In the genomic region with DNA sequence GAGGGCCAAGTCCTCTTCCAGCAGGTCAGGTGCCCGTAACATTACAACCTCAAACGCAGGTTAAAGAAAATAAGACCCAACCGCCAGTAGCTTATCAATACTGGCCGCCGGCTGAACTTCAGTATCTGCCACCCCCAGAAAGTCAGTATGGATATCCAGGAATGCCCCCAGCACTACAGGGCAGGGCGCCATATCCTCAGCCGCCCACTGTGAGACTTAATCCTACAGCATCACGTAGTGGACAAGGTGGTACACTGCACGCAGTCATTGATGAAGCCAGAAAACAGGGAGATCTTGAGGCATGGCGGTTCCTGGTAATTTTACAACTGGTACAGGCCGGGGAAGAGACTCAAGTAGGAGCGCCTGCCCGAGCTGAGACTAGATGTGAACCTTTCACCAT, we compare ENCODE assay signal across 8 cellular contexts. TPM values are rescaled to one million over a fixed set of nuclear protein-coding genes. Genes with fewer than 3 reads are reported as not detected.
DNase-seq lines count a peak whose midpoint lies in the region; ATAC-seq and TF ChIP-seq lines count a peak whose summit lies in the region.
"Not testable (repeated sequence)": the region's sequence is repeated elsewhere in the genome, so short reads cannot be mapped to it uniquely, and the experiment has no call there.

No MANE protein-coding gene starts in this region.

- not testable (repeated sequence) for H3K4me3 ChIP-seq in GM12875 (ENCODE audit: low read depth, low read length); body of pancreas; heart right ventricle
- peak overlapping the region; percentile 51 for H3K4me3 ChIP-seq in GM23338

- H2AFZ ChIP-seq in GM23338: not testable (repeated sequence)

- H3K79me2 ChIP-seq in GM23338 (replicated peaks; ENCODE audit: insufficient read depth): not testable (repeated sequence)

- H3K4me1 ChIP-seq in GM23338 (ENCODE audit: insufficient read depth) (peaks cover 11% of the 10 kb centered on the region), heart right ventricle (peaks cover 0 to 26% (median 4%) of the 10 kb centered on the region in 9 donors)
- not testable (repeated sequence) for H3K4me1 ChIP-seq in body of pancreas

- intact Hi-C loops in body of pancreas (cut with DNase I); heart right ventricle (cut with DNase I): not testable (repeated sequence)

- H3K9me3 ChIP-seq in body of pancreas, heart right ventricle: not testable (repeated sequence)

- not testable (repeated sequence) for H3K27me3 Mint-ChIP-seq in GM23338 (ENCODE audit: insufficient read depth, low read depth, poor library complexity); T-cell; neural crest cell (ENCODE audit: low read depth)

- not testable (repeated sequence) for H3K27me3 ChIP-seq in GM23338 (ENCODE audit: insufficient read depth); body of pancreas; heart right ventricle

- H3F3A ChIP-seq in GM23338 (replicated peaks; ENCODE audit: low read depth): not testable (repeated sequence)

- 76 to 79% methylated on average over 13 of the region's 13 CpGs for whole genome bisulfite sequencing in body of pancreas, 2 donors
- 58 to 60% methylated on average over 13 of the region's 13 CpGs for WGBS in heart right ventricle, 2 donors

- not testable (repeated sequence) for H3K36me3 Mint-ChIP-seq in GM23338 (ENCODE audit: low read depth); T-cell; neural crest cell (ENCODE audit: low read depth)

- TF ChIP-seq CTCF in 22Rv1 (IDR thresholded peaks at IDR 0.05) (peak; percentile 86), GM12875 (IDR thresholded peaks at IDR 0.05; ENCODE audit: borderline replicate concordance, insufficient read depth, low read depth, low read length) (peak; percentile 61), GM23338 (conservative IDR thresholded peaks at IDR 0.05; ENCODE audit: low read depth in 2 of 2) (peak; percentile 81 to 91), body of pancreas (IDR thresholded peaks at IDR 0.05) (peak in 5 of 7 experiments; percentile 18 to 48 (median 37)), heart right ventricle (IDR thresholded peaks at IDR 0.05) (peak; percentile 13 to 56 (median 40)), neural crest cell (conservative IDR thresholded peaks at IDR 0.05) (peak; percentile 56)

- DNase-seq in GM23338 (ENCODE audit: low spot score): peak; percentile 90
- peak in 14 of 34 experiments; percentile 13 to 41 (median 24) for DNase-seq in T-cell
- peak; percentile 30 to 55 (median 32) for DNase-seq in body of pancreas
- DNase-seq in heart right ventricle: not testable (repeated sequence)
- DNase-seq in neural crest cell (ENCODE audit: low read depth, low spot score): peak; percentile 25

- peak overlapping the region; percentile 40; the same call in 1 of the 2 replicates for H3K27ac Mint-ChIP-seq in GM23338
- peak overlapping the region in 1 of 2 donors; percentile 4 for H3K27ac Mint-ChIP-seq in T-cell
- not testable (repeated sequence) for H3K27ac Mint-ChIP-seq in neural crest cell (ENCODE audit: unreplicated experiment)

- H3K4me1 Mint-ChIP-seq in GM23338 (peaks cover 22% of the 10 kb centered on the region), T-cell (peaks cover 8 to 12% (median 11%) of the 10 kb centered on the region in 3 donors)
- H3K4me1 Mint-ChIP-seq in neural crest cell: not testable (repeated sequence)

- peak overlapping the region; percentile 70 for H3K4me2 ChIP-seq in GM23338

- CTCF ChIA-PET in T-cell (lab: Charles Lee): interaction anchor here in 1 of 2 donors (1.2 kb wide), 1 partner anchor 31 kb away, joined by 3 read pairs; the partner anchor contains the start of gene CEP97

- not testable (repeated sequence) for H3K27ac ChIP-seq in 22Rv1; GM23338 (ENCODE audit: low read depth); body of pancreas; heart right ventricle

- H3K36me3 ChIP-seq in GM23338 (ENCODE audit: insufficient read depth); body of pancreas (replicated peaks in 1 of 2; ENCODE audit: insufficient read depth in 1 of 2, low read depth in 2 of 2); heart right ventricle: not testable (repeated sequence)

- not testable (repeated sequence) for TF ChIP-seq POLR2A in body of pancreas (IDR thresholded peaks at IDR 0.05)

- not testable (repeated sequence) for H3K9me2 ChIP-seq in GM23338 (ENCODE audit: insufficient read depth)

- POLR2A ChIA-PET in T-cell (lab: Charles Lee): not testable (repeated sequence)

- not testable (repeated sequence) for H3K4me3 Mint-ChIP-seq in GM23338, T-cell, neural crest cell

- peak; percentile 94 for ATAC-seq in GM23338
- ATAC-seq in HG03520 (IDR thresholded peaks at IDR 0.05; ENCODE audit: unreplicated experiment): peak; percentile 92
- ATAC-seq in T-cell (replicated peaks in 1 of 4): peak; percentile 74 to 83 (median 74)
- ATAC-seq in body of pancreas: peak; percentile 67
- ATAC-seq in heart right ventricle: peak in 4 of 8 donors; percentile 53 to 74 (median 56)

- H3K9me3 Mint-ChIP-seq in GM23338, T-cell, neural crest cell: not testable (repeated sequence)

- H4K20me1 ChIP-seq in GM23338 (replicated peaks; ENCODE audit: insufficient read depth): not testable (repeated sequence)

TF ChIP-seq in GM23338, 12 proteins besides CTCF, POLR2A, EP300 and RAD21:
- TF ChIP-seq CREB1 (CRISPR knock-in tag; IDR thresholded peaks at IDR 0.05; ENCODE audit: low read depth): 0 out of 2 replicates have a peak, but pooled peaks have one; percentile 39

RNA-seq across cellular contexts. Expression of gene RPL24, which starts 7.0 kb away (rescaled TPM):
- 681 and 902 TPM in 2 replicates for total RNA-seq in GM23338 (2014; rRNA removed; shearing (Covaris generic))
- 2,092 and 2,216 TPM in 2 replicates for polyA plus RNA-seq in GM23338 (2016; fragmentation: Nextera tagmentation; extraction: Ambion mirVana)
- total RNA-seq in T-cell: 1,000 to 10,000 TPM; 1,381 to 1,498 (median 1,473) TPM
- total RNA-seq in body of pancreas: 100 to 1,000 TPM; 616 to 646 TPM
- total RNA-seq in heart right ventricle: 100 to 1,000 TPM; 735 to 853 (median 785) TPM
- polyA plus RNA-seq in heart right ventricle: 1,000 to 10,000 TPM; 2,189 to 3,133 TPM
- total RNA-seq in neural crest cell: 1,315 and 1,351 TPM in 2 replicates

RNA-seq across cellular contexts. Expression of gene ZBTB11, which starts 16.6 kb away (rescaled TPM):
- 21.3 and 22.4 TPM in 2 replicates for total RNA-seq in GM23338 (2014; rRNA removed; shearing (Covaris generic))
- polyA plus RNA-seq in GM23338 (2016; fragmentation: Nextera tagmentation; extraction: Ambion mirVana) (6.5 and 7.7 TPM in 2 replicates), heart right ventricle (1 to 10 TPM; 3.5 to 7.5 TPM)
- total RNA-seq in T-cell (10 to 100 TPM; 38.7 to 61.4 (median 45.6) TPM), body of pancreas (10 to 100 TPM; 11.5 to 20.5 TPM), heart right ventricle (10 to 100 TPM in 1 of 10 donors, 1 to 10 TPM in 9; 7.5 to 13.3 (median 8.7) TPM), neural crest cell (16.6 and 17.2 TPM in 2 replicates)

RNA-seq across cellular contexts. Expression of gene CEP97, which starts 30.9 kb away (rescaled TPM):
- total RNA-seq in GM23338 (2014; rRNA removed; shearing (Covaris generic)): 13.3 and 19.0 TPM in 2 replicates
- 4.8 and 5.0 TPM in 2 replicates for polyA plus RNA-seq in GM23338 (2016; fragmentation: Nextera tagmentation; extraction: Ambion mirVana)
- total RNA-seq in T-cell: 10 to 100 TPM in 4 of 5 donors, 1 to 10 TPM in 1; 9.9 to 13.9 (median 12.7) TPM
- 1 to 10 TPM; 3.3 to 3.4 TPM for total RNA-seq in body of pancreas
- total RNA-seq in heart right ventricle: 10 to 100 TPM in 1 of 10 donors, 1 to 10 TPM in 9; 5.7 to 11.4 (median 7.8) TPM
- 1 to 10 TPM; 1.2 to 2.3 TPM for polyA plus RNA-seq in heart right ventricle
- 25.1 and 27.4 TPM in 2 replicates for total RNA-seq in neural crest cell
